13 cellular contexts compared by ENCODE assay signal in the genomic region with DNA sequence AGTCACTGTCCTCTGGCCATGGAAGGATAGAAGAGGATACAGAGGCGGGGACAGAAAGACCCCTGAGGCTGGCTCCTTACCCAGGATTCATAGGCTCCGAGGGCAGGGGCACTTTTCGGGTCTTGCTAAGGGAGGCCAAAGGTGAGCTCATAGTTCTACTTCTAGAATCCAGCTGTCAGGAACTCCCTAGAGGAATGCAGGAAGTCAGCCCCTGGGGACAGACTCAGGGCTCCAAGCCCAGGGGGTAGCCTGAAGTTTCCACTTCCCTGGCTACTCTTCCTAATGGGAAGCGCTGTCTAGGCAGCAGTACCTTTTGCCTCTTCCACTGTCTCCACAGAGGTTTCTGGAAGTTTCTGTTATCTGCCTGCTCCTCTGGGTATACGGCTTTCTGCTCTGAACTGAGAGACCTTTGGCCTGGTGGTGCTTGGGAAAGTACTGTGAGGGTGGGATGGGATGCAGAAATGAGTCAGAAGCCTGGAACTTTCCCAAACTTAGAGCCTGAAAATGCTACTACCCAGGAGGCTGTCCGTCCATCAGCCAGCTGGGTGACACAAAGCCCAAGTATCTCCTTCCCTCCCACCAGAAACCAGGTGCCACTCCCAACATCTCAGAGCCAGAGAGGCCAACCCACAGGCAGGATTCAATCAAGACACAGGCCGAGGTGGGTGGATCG. TPM values are rescaled to one million over a fixed set of nuclear protein-coding genes. Genes with fewer than 3 reads are reported as not detected.
DNase-seq lines count a peak whose midpoint lies in the region; ATAC-seq and TF ChIP-seq lines count a peak whose summit lies in the region.
"Had no signal": no experiment of that assay in that cellular context is flagged by ENCODE, and none has a peak within 500 bp of the region (broad histone marks: within the 10 kb centered on the region; RNA-seq: fewer than 3 reads in every experiment).

No MANE protein-coding gene starts in this region.

- intact Hi-C loops in activated CD4-positive, alpha-beta memory T cell treated with anti-CD3 and anti-CD28 coated beads for 36 hours (cut with micrococcal nuclease): no loop called here
- intact Hi-C loops in head of caudate nucleus (cut with DNase I): no loop called here

- H3K9me3 Mint-ChIP-seq in activated CD4-positive, alpha-beta memory T cell treated with anti-CD3 and anti-CD28 coated beads for 36 hours: no peaks in the 10 kb centered on the region
- H3K9me3 Mint-ChIP-seq in activated CD4-positive, alpha-beta memory T cell treated with anti-CD3 and anti-CD28 coated beads, Interleukin-2, amount 10 ng/mL, durations not matched to agents 7 days and 5 days: no peaks in the 10 kb centered on the region
- H3K9me3 Mint-ChIP-seq in activated naive CD8-positive, alpha-beta T cell treated with anti-CD3 and anti-CD28 coated beads for 36 hours: no peaks in the 10 kb centered on the region

- H3K27me3 Mint-ChIP-seq in activated CD4-positive, alpha-beta memory T cell treated with anti-CD3 and anti-CD28 coated beads for 36 hours: no peaks in the 10 kb centered on the region
- H3K27me3 Mint-ChIP-seq in activated CD4-positive, alpha-beta memory T cell treated with anti-CD3 and anti-CD28 coated beads, Interleukin-2, amount 10 ng/mL, durations not matched to agents 7 days and 5 days: no peaks in the 10 kb centered on the region
- H3K27me3 Mint-ChIP-seq in activated naive CD8-positive, alpha-beta T cell treated with anti-CD3 and anti-CD28 coated beads for 36 hours: no peaks in the 10 kb centered on the region

- no peak for TF ChIP-seq POLR2A in gastroesophageal sphincter (IDR thresholded peaks at IDR 0.05)

- H3K36me3 ChIP-seq in gastroesophageal sphincter: peaks cover 0 to 8% of the 10 kb centered on the region in 2 donors

- TF ChIP-seq CTCF in gastroesophageal sphincter (IDR thresholded peaks at IDR 0.05): no peak

- peak overlapping the region; percentile 19 for H3K27ac Mint-ChIP-seq in activated CD4-positive, alpha-beta memory T cell treated with anti-CD3 and anti-CD28 coated beads for 36 hours
- no peak overlapping the region for H3K27ac Mint-ChIP-seq in activated CD4-positive, alpha-beta memory T cell treated with anti-CD3 and anti-CD28 coated beads, Interleukin-2, amount 10 ng/mL, durations not matched to agents 7 days and 5 days
- H3K27ac Mint-ChIP-seq in activated naive CD8-positive, alpha-beta T cell treated with anti-CD3 and anti-CD28 coated beads for 36 hours: no peak overlapping the region

- DNase-seq in activated CD4-positive, alpha-beta memory T cell treated with anti-CD3 and anti-CD28 coated beads for 36 hours: no peak
- DNase-seq in activated CD4-positive, alpha-beta memory T cell treated with anti-CD3 and anti-CD28 coated beads, Interleukin-2, amount 10 ng/mL, durations not matched to agents 7 days and 5 days: no peak
- DNase-seq in RPMI7951 (ENCODE audit: low read depth): peak; percentile 93
- DNase-seq in stromal cell of bone marrow (ENCODE audit: low read depth): peak; percentile 54
- no peak for DNase-seq in head of caudate nucleus
- DNase-seq in activated naive CD8-positive, alpha-beta T cell treated with anti-CD3 and anti-CD28 coated beads for 36 hours: no peak
- DNase-seq: activated CD8-positive, alpha-beta memory T cell treated with anti-CD3 and anti-CD28 coated beads, Interleukin-2, amount 50 U/mL, for 4 hours; mucosa of descending colon; NCI-H1092 treated with DMSO at 0.1 percent for 48 hours; NCI-H748 treated with DMSO at 0.1 percent for 48 hours had no signal

- CTCF ChIA-PET in activated CD4-positive, alpha-beta memory T cell treated with anti-CD3 and anti-CD28 coated beads for 36 hours (lab: Charles Lee): interaction anchor here (1.2 to 1.9 kb wide), 2 partner anchors 14 to 18 kb away, joined by 4 to 5 read pairs; no protein-coding TSS in a partner anchor
- CTCF ChIA-PET in activated CD4-positive, alpha-beta memory T cell treated with anti-CD3 and anti-CD28 coated beads, Interleukin-2, amount 10 ng/mL, durations not matched to agents 7 days and 5 days (lab: Charles Lee): interaction anchor here (2.0 to 2.7 kb wide), 2 partner anchors 14 to 18 kb away, joined by 5 to 8 read pairs; no protein-coding TSS in a partner anchor

- no peaks in the 10 kb centered on the region for H3K36me3 Mint-ChIP-seq in activated CD4-positive, alpha-beta memory T cell treated with anti-CD3 and anti-CD28 coated beads for 36 hours
- no peaks in the 10 kb centered on the region for H3K36me3 Mint-ChIP-seq in activated CD4-positive, alpha-beta memory T cell treated with anti-CD3 and anti-CD28 coated beads, Interleukin-2, amount 10 ng/mL, durations not matched to agents 7 days and 5 days (ENCODE audit: low read depth)
- no peaks in the 10 kb centered on the region for H3K36me3 Mint-ChIP-seq in activated naive CD8-positive, alpha-beta T cell treated with anti-CD3 and anti-CD28 coated beads for 36 hours

- H3K4me3 ChIP-seq in gastroesophageal sphincter: no peak overlapping the region
- H3K4me3 ChIP-seq: mucosa of descending colon, skin epidermis had no signal

- H3K4me1 ChIP-seq in gastroesophageal sphincter: peaks cover 0 to 18% (median 6%) of the 10 kb centered on the region in 3 donors

- 70% methylated on average over 5 of the region's 8 CpGs; no CpG with 5 or more reads in 1 of the 2 donors for WGBS in gastroesophageal sphincter (ENCODE audit: low coverage in 1 of 2), 2 donors

- no peak for TF ChIP-seq EP300 in gastroesophageal sphincter (IDR thresholded peaks at IDR 0.05)

- H3K4me1 Mint-ChIP-seq in activated CD4-positive, alpha-beta memory T cell treated with anti-CD3 and anti-CD28 coated beads for 36 hours (ENCODE audit: low read depth): peaks cover 28% of the 10 kb centered on the region
- peaks cover 37% of the 10 kb centered on the region for H3K4me1 Mint-ChIP-seq in activated CD4-positive, alpha-beta memory T cell treated with anti-CD3 and anti-CD28 coated beads, Interleukin-2, amount 10 ng/mL, durations not matched to agents 7 days and 5 days
- peaks cover 21% of the 10 kb centered on the region for H3K4me1 Mint-ChIP-seq in activated naive CD8-positive, alpha-beta T cell treated with anti-CD3 and anti-CD28 coated beads for 36 hours

- POLR2A ChIA-PET in activated CD4-positive, alpha-beta memory T cell treated with anti-CD3 and anti-CD28 coated beads for 36 hours (lab: Charles Lee): interaction anchor here (1.4 kb wide), 1 partner anchor 12 kb away, joined by 3 read pairs; no protein-coding TSS in a partner anchor
- POLR2A ChIA-PET in activated CD4-positive, alpha-beta memory T cell treated with anti-CD3 and anti-CD28 coated beads, Interleukin-2, amount 10 ng/mL, durations not matched to agents 7 days and 5 days (lab: Charles Lee): interaction anchor here (8.6 to 28.5 kb wide), 2 partner anchors 15 to 19 kb away, joined by 216 to 1302 read pairs; a partner anchor contains a TSS

- peak overlapping the region in 1 of 4 donors; percentile 12 for H3K27ac ChIP-seq in gastroesophageal sphincter
- H3K27ac ChIP-seq: skin epidermis had no signal

- no peaks in the 10 kb centered on the region for H3K9me3 ChIP-seq in gastroesophageal sphincter
- H3K9me3 ChIP-seq: mucosa of descending colon had no signal

- peak; percentile 14 for ATAC-seq in gastroesophageal sphincter
- no peak for ATAC-seq in HG03045 (IDR thresholded peaks at IDR 0.05; ENCODE audit: unreplicated experiment)
- ATAC-seq: mucosa of descending colon had no signal

- no peaks in the 10 kb centered on the region for H3K27me3 ChIP-seq in gastroesophageal sphincter

- no peak overlapping the region for H3K4me3 Mint-ChIP-seq in activated CD4-positive, alpha-beta memory T cell treated with anti-CD3 and anti-CD28 coated beads for 36 hours
- no peak overlapping the region for H3K4me3 Mint-ChIP-seq in activated CD4-positive, alpha-beta memory T cell treated with anti-CD3 and anti-CD28 coated beads, Interleukin-2, amount 10 ng/mL, durations not matched to agents 7 days and 5 days
- H3K4me3 Mint-ChIP-seq in activated naive CD8-positive, alpha-beta T cell treated with anti-CD3 and anti-CD28 coated beads for 36 hours: no peak overlapping the region

RNA-seq across cellular contexts. Expression of a gene that starts 3.6 kb away (rescaled TPM):
- total RNA-seq in activated CD4-positive, alpha-beta memory T cell treated with anti-CD3 and anti-CD28 coated beads for 36 hours: 10 to 100 TPM; 24.5 to 26.1 TPM
- total RNA-seq in activated CD4-positive, alpha-beta memory T cell treated with anti-CD3 and anti-CD28 coated beads, Interleukin-2, amount 10 ng/mL, durations not matched to agents 7 days and 5 days: 10 to 100 TPM; 46.9 to 49.9 TPM
- total RNA-seq in RPMI7951 (2014; rRNA removed; shearing (Covaris generic)): 4.7 and 5.7 TPM in 2 replicates
- 10 to 100 TPM in 2 of 4 donors, 1 to 10 TPM in 2; 3.7 to 12.1 (median 10.5) TPM for total RNA-seq in gastroesophageal sphincter
- 10 to 100 TPM; 30.5 to 31.7 TPM for total RNA-seq in activated naive CD8-positive, alpha-beta T cell treated with anti-CD3 and anti-CD28 coated beads for 36 hours

RNA-seq across cellular contexts. Expression of a gene that starts 14.9 kb away (rescaled TPM):
- 100 to 1,000 TPM; 261 to 291 TPM for total RNA-seq in activated CD4-positive, alpha-beta memory T cell treated with anti-CD3 and anti-CD28 coated beads for 36 hours
- total RNA-seq in activated CD4-positive, alpha-beta memory T cell treated with anti-CD3 and anti-CD28 coated beads, Interleukin-2, amount 10 ng/mL, durations not matched to agents 7 days and 5 days: 1,000 to 10,000 TPM; 1,572 to 1,591 TPM
- total RNA-seq in RPMI7951 (2014; rRNA removed; shearing (Covaris generic)): not detected in 2 replicates
- total RNA-seq in gastroesophageal sphincter: 1 to 10 TPM in 3 of 4 donors, not detected in 1; 1.8 to 2.7 (median 2.2) TPM
- total RNA-seq in activated naive CD8-positive, alpha-beta T cell treated with anti-CD3 and anti-CD28 coated beads for 36 hours: 100 to 1,000 TPM; 263 to 278 TPM

RNA-seq across cellular contexts. Expression of a gene that starts 23.0 kb away (rescaled TPM):
- 100 to 1,000 TPM; 305 to 320 TPM for total RNA-seq in activated CD4-positive, alpha-beta memory T cell treated with anti-CD3 and anti-CD28 coated beads for 36 hours
- total RNA-seq in activated CD4-positive, alpha-beta memory T cell treated with anti-CD3 and anti-CD28 coated beads, Interleukin-2, amount 10 ng/mL, durations not matched to agents 7 days and 5 days: 100 to 1,000 TPM; 662 to 665 TPM
- total RNA-seq in RPMI7951 (2014; rRNA removed; shearing (Covaris generic)): 224 and 307 TPM in 2 replicates
- 10 to 100 TPM; 31.6 to 60.2 (median 44.0) TPM for total RNA-seq in gastroesophageal sphincter
- total RNA-seq in activated naive CD8-positive, alpha-beta T cell treated with anti-CD3 and anti-CD28 coated beads for 36 hours: 100 to 1,000 TPM; 292 to 295 TPM

RNA-seq across cellular contexts. Expression of a gene that starts 51.1 kb away (rescaled TPM):
- total RNA-seq in activated CD4-positive, alpha-beta memory T cell treated with anti-CD3 and anti-CD28 coated beads for 36 hours: 1 to 10 TPM; 1.3 to 1.6 TPM
- total RNA-seq in activated CD4-positive, alpha-beta memory T cell treated with anti-CD3 and anti-CD28 coated beads, Interleukin-2, amount 10 ng/mL, durations not matched to agents 7 days and 5 days: 1 to 10 TPM; 1.9 to 4.3 TPM
- not detected in 2 replicates for total RNA-seq in RPMI7951 (2014; rRNA removed; shearing (Covaris generic))
- 1 to 10 TPM in 1 of 4 donors, under 1 TPM in 3; 0.35 to 2.7 (median 0.50) TPM for total RNA-seq in gastroesophageal sphincter
- 1 to 10 TPM; 4.9 to 5.1 TPM for total RNA-seq in activated naive CD8-positive, alpha-beta T cell treated with anti-CD3 and anti-CD28 coated beads for 36 hours

Comparison
In these comparisons a context has a peak if more than half of its experiments do, and no peak if none do; other contexts are left out.
1. DNase-seq: peak in RPMI7951 (single experiment) and stromal cell of bone marrow (single experiment); none in activated CD4-positive, alpha-beta memory T cell treated with anti-CD3 and anti-CD28 coated beads for 36 hours (single experiment), activated CD4-positive, alpha-beta memory T cell treated with anti-CD3 and anti-CD28 coated beads, Interleukin-2, amount 10 ng/mL, durations not matched to agents 7 days and 5 days (single experiment), head of caudate nucleus (0 of 42) and activated naive CD8-positive, alpha-beta T cell treated with anti-CD3 and anti-CD28 coated beads for 36 hours (single experiment).
2. RNA of a gene that starts 14.9 kb away (total RNA-seq): 1,572 to 1,591 TPM in activated CD4-positive, alpha-beta memory T cell treated with anti-CD3 and anti-CD28 coated beads, Interleukin-2, amount 10 ng/mL, durations not matched to agents 7 days and 5 days, 261 to 291 TPM in activated CD4-positive, alpha-beta memory T cell treated with anti-CD3 and anti-CD28 coated beads for 36 hours and 263 to 278 TPM in activated naive CD8-positive, alpha-beta T cell treated with anti-CD3 and anti-CD28 coated beads for 36 hours; 1.8 to 2.7 TPM in gastroesophageal sphincter and not detected in RPMI7951; every median in the first group is over 10 times any median in the second.